In the genomic region with DNA sequence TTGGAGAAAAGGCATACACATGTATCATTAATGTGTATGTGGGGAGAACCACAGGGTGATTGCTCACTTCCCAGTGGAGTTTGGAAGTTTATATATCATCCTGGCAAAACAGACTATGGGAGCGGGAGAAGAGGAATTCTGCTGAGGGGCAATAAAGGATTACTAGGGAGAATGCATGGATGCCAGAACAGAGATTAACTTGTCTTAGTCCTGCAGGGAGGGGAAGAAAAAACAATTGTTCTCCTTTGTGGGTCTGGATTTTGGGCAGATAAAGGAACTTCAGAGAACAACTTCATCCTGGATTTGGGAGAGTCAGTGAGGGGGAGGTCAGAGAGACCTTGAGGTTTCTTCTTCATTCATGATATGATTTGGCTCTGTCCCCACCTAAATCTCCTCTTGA, we compare ENCODE assay signal across 20 cellular contexts.
"Had no signal": no experiment of that assay in that cellular context is flagged by ENCODE, and none has a peak within 500 bp of the region (broad histone marks: within the 10 kb centered on the region; RNA-seq: fewer than 3 reads in every experiment).

No MANE protein-coding gene starts in this region.

- H3K27me3 ChIP-seq: SJSA1 had no signal

- H3K36me3 ChIP-seq: SJSA1 had no signal

- H3K36me3 Mint-ChIP-seq: IgD-negative memory B cell had no signal

- H3K4me1 ChIP-seq: SJSA1 had no signal

- H3K4me3 Mint-ChIP-seq: IgD-negative memory B cell had no signal

- H3K4me3 ChIP-seq: K562, SJSA1 had no signal

- ATAC-seq: K562 had no signal

- H3K27ac ChIP-seq: KMS-11, SJSA1 had no signal

- H3K27ac Mint-ChIP-seq: IgD-negative memory B cell had no signal

- H3K9ac ChIP-seq: KMS-11, SK-N-SH had no signal

- H3K9me3 ChIP-seq: SJSA1, SK-N-SH had no signal

- DNase-seq: Kasumi-1, MM.1S, NCI-H1092 treated with DMSO at 0.1 percent for 48 hours, NCI-H1436, NCI-H1694, NCI-H187 treated with DMSO at 0.1 percent for 48 hours, NCI-H2029 treated with DMSO at 0.1 percent for 48 hours, NCI-H2227 treated with DMSO at 0.1 percent for 48 hours, NCI-H524, NCI-H526 treated with DMSO at 0.1 percent for 48 hours, NCI-H748 treated with DMSO at 0.1 percent for 48 hours, Right ventricle myocardium superior, RPMI8226, SIG-M5, SK-N-SH, SW 1271 had no signal
